In genomic region chr12:124992874-124993567, GRCh38 we compare ENCODE assay signal across 8 cellular contexts.
DNase-seq lines count a peak whose midpoint lies in the region; ATAC-seq and TF ChIP-seq lines count a peak whose summit lies in the region.

No MANE protein-coding gene starts in this region.

- peaks cover 46% of the 10 kb centered on the region for H3K4me1 ChIP-seq in DOHH2 (ENCODE audit: control insufficient read depth, low read length)
- H3K4me1 ChIP-seq in HEK293 (ENCODE audit: control insufficient read depth, insufficient read depth, low read length): no peaks in the 10 kb centered on the region
- peaks cover 20% of the 10 kb centered on the region for H3K4me1 ChIP-seq in adipocyte (ENCODE audit: control insufficient read depth, insufficient read depth, low read length)

- H3K4me2 ChIP-seq in DOHH2 (ENCODE audit: low read length): peak overlapping the region; percentile 95

- H3K9ac ChIP-seq in adipocyte (ENCODE audit: low read length): peak overlapping the region; percentile 78

- ATAC-seq in GM18520 (IDR thresholded peaks at IDR 0.05; ENCODE audit: unreplicated experiment): no peak

- POLR2A ChIA-PET in HEK293 (lab: Yijun Ruan, JAX): interaction anchor here (1.1 to 2.2 kb wide), 2 partner anchors 76 to 78 kb away, joined by 3 to 10 read pairs; partner anchors contain the start of gene UBC

- peak; percentile 73 for DNase-seq in NCI-H1436 treated with DMSO at 0.1 percent for 48 hours (lab: John Stamatoyannopoulos, UW)
- peak; percentile 92 for DNase-seq in SW480 (ENCODE audit: low spot score)
- peak; percentile 49 for DNase-seq in adipocyte (ENCODE audit: low read depth)
- peak; percentile 79 for DNase-seq in iPS-NIHi11 (ENCODE audit: low spot score)
- peak; percentile 54 to 67 for DNase-seq in stimulated activated CD4-positive, alpha-beta T cell treated with anti-CD3 and anti-CD28 coated beads, Interleukin-15, amount 100 ng/mL, for 1 hour (ENCODE audit: low read depth in 1 of 2, low spot score in 1 of 2)

- no peaks in the 10 kb centered on the region for H3K9me2 ChIP-seq in DOHH2 (replicated peaks; ENCODE audit: control insufficient read depth, low read length)

- TF ChIP-seq CTCF in DOHH2 (IDR thresholded peaks at IDR 0.05; ENCODE audit: low read depth, low read length, poor library complexity, severe bottlenecking) (peak; percentile 79), HEK293 (tag by site-specific recombination; IDR thresholded peaks at IDR 0.05) (peak; percentile 64)

- CTCF ChIA-PET in HEK293 (lab: Yijun Ruan, JAX): interaction anchor here (0.5 to 1.7 kb wide), 3 partner anchors 16 to 129 kb away, joined by 3 to 11 read pairs (median 3); no protein-coding TSS in a partner anchor

- H3K4me3 ChIP-seq in DOHH2 (ENCODE audit: low read length): peak overlapping the region; percentile 74
- peak overlapping the region; percentile 67 for H3K4me3 ChIP-seq in HEK293 (ENCODE audit: low read depth, low read length)
- H3K4me3 ChIP-seq in adipocyte (ENCODE audit: low read length): peak overlapping the region; percentile 84

- H3F3A ChIP-seq in DOHH2 (ENCODE audit: control insufficient read depth, insufficient read depth): peaks cover 28% of the 10 kb centered on the region

- H3K36me3 ChIP-seq in DOHH2 (ENCODE audit: control insufficient read depth, low read length): peaks cover 40% of the 10 kb centered on the region
- peaks cover 0 to 5% of the 10 kb centered on the region in 2 experiments; a peak in 1 of 3 replicates for H3K36me3 ChIP-seq in HEK293 (ENCODE audit: control insufficient read depth in 2 of 2, insufficient read depth in 1 of 2, low read length in 2 of 2)
- H3K36me3 ChIP-seq in adipocyte (ENCODE audit: control insufficient read depth, insufficient read depth, low read length, severe bottlenecking): no peaks in the 10 kb centered on the region

- H3K27me3 ChIP-seq in DOHH2 (ENCODE audit: control insufficient read depth, low read length) (no peaks in the 10 kb centered on the region), adipocyte (replicated peaks; ENCODE audit: control insufficient read depth, insufficient read depth, low read length) (no peaks in the 10 kb centered on the region)

- H3K79me2 ChIP-seq in DOHH2 (ENCODE audit: control insufficient read depth, low read length): peaks cover 53% of the 10 kb centered on the region

- H3K9me3 ChIP-seq in DOHH2 (ENCODE audit: control insufficient read depth, insufficient read depth, low read length) (no peaks in the 10 kb centered on the region), HEK293 (ENCODE audit: control insufficient read depth, insufficient read depth, low read depth, low read length) (no peaks in the 10 kb centered on the region), adipocyte (ENCODE audit: control insufficient read depth, low read length) (no peaks in the 10 kb centered on the region)

- H3K27ac ChIP-seq in DOHH2 (ENCODE audit: low read depth, low read length): peak overlapping the region; percentile 87
- H3K27ac ChIP-seq in HEK293 (ENCODE audit: extremely low read depth, low read depth, low read length): peak overlapping the region; percentile 80; the same call in 1 of the 2 replicates

- H4K20me1 ChIP-seq in DOHH2 (ENCODE audit: control insufficient read depth, insufficient read depth, low read depth, low read length): 0 out of 2 replicates have a peak, but pooled peaks cover 2% of the 10 kb centered on the region

TF ChIP-seq in HEK293, 187 proteins besides CTCF, POLR2A, EP300 and RAD21 (continues in another document):
- TF ChIP-seq GFI1B (tag by site-specific recombination; IDR thresholded peaks at IDR 0.05) (no peak), GLI4 (tag by site-specific recombination; IDR thresholded peaks at IDR 0.05) (no peak), ZBTB8A (tag by site-specific recombination; IDR thresholded peaks at IDR 0.05) (peak; percentile 40; the same call in 1 of the 2 replicates), ZSCAN5A (tag by site-specific recombination; IDR thresholded peaks at IDR 0.05) (no peak), ZNF664 (tag by site-specific recombination; IDR thresholded peaks at IDR 0.05) (no peak), OSR2 (tag by site-specific recombination; IDR thresholded peaks at IDR 0.05) (no peak; the same call in 1 of the 2 replicates), ZNF324 (tag by site-specific recombination; IDR thresholded peaks at IDR 0.05) (no peak), ZNF341 (tag by site-specific recombination; IDR thresholded peaks at IDR 0.05; ENCODE audit: low read depth) (no peak), KLF7 (tag by site-specific recombination; IDR thresholded peaks at IDR 0.05; ENCODE audit: borderline replicate concordance) (no peak), ZNF112 (tag by site-specific recombination; IDR thresholded peaks at IDR 0.05) (no peak), ZNF776 (tag by site-specific recombination; IDR thresholded peaks at IDR 0.05; ENCODE audit: borderline replicate concordance) (no peak), KLF8 (tag by site-specific recombination; IDR thresholded peaks at IDR 0.05) (peak; percentile 73), ZNF654 (tag by site-specific recombination; IDR thresholded peaks at IDR 0.05; ENCODE audit: low read depth) (no peak), ZNF37A (tag by site-specific recombination; IDR thresholded peaks at IDR 0.05) (no peak), ZNF645 (tag by site-specific recombination; IDR thresholded peaks at IDR 0.05) (no peak), ZNF792 (tag by site-specific recombination; IDR thresholded peaks at IDR 0.05) (no peak), ZNF19 (tag by site-specific recombination; IDR thresholded peaks at IDR 0.05; ENCODE audit: low read depth) (no peak), GLIS1 (tag by site-specific recombination; IDR thresholded peaks at IDR 0.05) (no peak), ZNF580 (tag by site-specific recombination; IDR thresholded peaks at IDR 0.05) (peak; percentile 33; the same call in 1 of the 2 replicates), ZNF18 (tag by site-specific recombination; IDR thresholded peaks at IDR 0.05) (no peak)
